9 cellular contexts compared by ENCODE assay signal in genomic region chr7:27192546-27193334, GRCh38. TPM values are rescaled to one million over a fixed set of nuclear protein-coding genes. Genes with fewer than 3 reads are reported as not detected.
A peak's percentile ranks its signal among the peaks of the same experiment; 100 is the strongest.
DNase-seq lines count a peak whose midpoint lies in the region; ATAC-seq and TF ChIP-seq lines count a peak whose summit lies in the region.
"Had no signal": no experiment of that assay in that cellular context is flagged by ENCODE, and none has a peak within 500 bp of the region (broad histone marks: within the 10 kb centered on the region; RNA-seq: fewer than 3 reads in every experiment).

No MANE protein-coding gene starts in this region.

- intact Hi-C loops in cardiac septum (cut with DNase I): loop anchor here (10.0 kb wide), 1 partner anchor 902 kb away; no protein-coding TSS in a partner anchor

- H3K27ac Mint-ChIP-seq in naive thymus-derived CD8-positive, alpha-beta T cell: peak overlapping the region in 1 of 10 donors; percentile 65

- H3K27ac ChIP-seq in right atrium auricular region: no peak overlapping the region
- no peak overlapping the region for H3K27ac ChIP-seq in effector memory CD4-positive, alpha-beta T cell (ENCODE audit: insufficient read depth, low read length, poor library complexity, severe bottlenecking)

- H3K4me1 ChIP-seq in right atrium auricular region (peaks cover 0 to 36% of the 10 kb centered on the region in 2 donors), BE2C (no peaks in the 10 kb centered on the region)
- H3K4me1 ChIP-seq in effector memory CD4-positive, alpha-beta T cell (ENCODE audit: control insufficient read depth, insufficient read depth, low read length, poor library complexity, severe bottlenecking): peaks cover 35% of the 10 kb centered on the region

- H3K9me3 ChIP-seq in right atrium auricular region (no peaks in the 10 kb centered on the region), BE2C (no peaks in the 10 kb centered on the region)
- no peaks in the 10 kb centered on the region for H3K9me3 ChIP-seq in effector memory CD4-positive, alpha-beta T cell (ENCODE audit: control insufficient read depth, low read length)

- H3K36me3 ChIP-seq in right atrium auricular region (no peaks in the 10 kb centered on the region), BE2C (no peaks in the 10 kb centered on the region)
- no peaks in the 10 kb centered on the region for H3K36me3 ChIP-seq in effector memory CD4-positive, alpha-beta T cell (ENCODE audit: control insufficient read depth, insufficient read depth, low read length)

- peak; percentile 69 for DNase-seq in cardiac septum (ENCODE audit: low spot score)
- DNase-seq in right atrium auricular region (ENCODE audit: low spot score): no peak
- DNase-seq in effector memory CD4-positive, alpha-beta T cell: no peak
- no peak for DNase-seq in naive thymus-derived CD8-positive, alpha-beta T cell
- DNase-seq in activated gamma-delta T cell treated with Interleukin-2 at 50 U/mL for 16 hours: no peak
- no peak for DNase-seq in BE2C
- DNase-seq in GF-D8 (lab: John Stamatoyannopoulos, UW): no peak
- DNase-seq: DMS79 treated with DMSO at 0.1 percent for 48 hours had no signal

- POLR2A ChIA-PET in naive thymus-derived CD8-positive, alpha-beta T cell (lab: Charles Lee): interaction anchor here (0.6 to 1.4 kb wide), 3 partner anchors 20 to 729 kb away, joined by 3 to 4 read pairs (median 4); no protein-coding TSS in a partner anchor

- peak overlapping the region; percentile 49 to 83 (median 74) for H3K4me3 Mint-ChIP-seq in naive thymus-derived CD8-positive, alpha-beta T cell

- H3K27me3 Mint-ChIP-seq in naive thymus-derived CD8-positive, alpha-beta T cell: peaks cover 67 to 99% (median 78%) of the 10 kb centered on the region in 5 donors

- H3K9me3 Mint-ChIP-seq in naive thymus-derived CD8-positive, alpha-beta T cell: peaks cover 0 to 8% (median 0%) of the 10 kb centered on the region in 9 donors

- H3K4me3 ChIP-seq in right atrium auricular region: peak overlapping the region in 1 of 2 donors; percentile 33
- peak overlapping the region; percentile 25 for H3K4me3 ChIP-seq in effector memory CD4-positive, alpha-beta T cell (ENCODE audit: insufficient read depth, low read depth, low read length, poor library complexity, severe bottlenecking)
- H3K4me3 ChIP-seq in BE2C (ENCODE audit: low read depth, low read length): no peak overlapping the region

- ATAC-seq in naive thymus-derived CD8-positive, alpha-beta T cell: peak; percentile 57 to 61
- no peak for ATAC-seq in HG03196 (IDR thresholded peaks at IDR 0.05; ENCODE audit: unreplicated experiment)

- peaks cover 80 to 89% of the 10 kb centered on the region in 2 donors for H3K27me3 ChIP-seq in right atrium auricular region
- peaks cover 84% of the 10 kb centered on the region for H3K27me3 ChIP-seq in effector memory CD4-positive, alpha-beta T cell (replicated peaks; ENCODE audit: control insufficient read depth, insufficient read depth, low read length, poor library complexity, severe bottlenecking)
- H3K27me3 ChIP-seq in BE2C: peaks cover 100% of the 10 kb centered on the region

- H3K36me3 Mint-ChIP-seq in naive thymus-derived CD8-positive, alpha-beta T cell: peaks cover 2 to 6% (median 5%) of the 10 kb centered on the region in 3 donors

- TF ChIP-seq CTCF in right atrium auricular region (IDR thresholded peaks at IDR 0.05) (no peak), BE2C (IDR thresholded peaks at IDR 0.05; ENCODE audit: low read depth, low read length) (no peak)

- peaks cover 18 to 41% (median 36%) of the 10 kb centered on the region in 4 donors for H3K4me1 Mint-ChIP-seq in naive thymus-derived CD8-positive, alpha-beta T cell

RNA-seq across cellular contexts. Expression of gene HOXA13, which starts 7.2 kb away (rescaled TPM):
- not detected for total RNA-seq in cardiac septum
- total RNA-seq in right atrium auricular region: not detected
- total RNA-seq in naive thymus-derived CD8-positive, alpha-beta T cell: not detected
- not detected for polyA plus RNA-seq in naive thymus-derived CD8-positive, alpha-beta T cell
- polyA plus RNA-seq in BE2C (2012; ENCODE audit: insufficient read depth, insufficient read length, low read depth): not detected

RNA-seq across cellular contexts. Expression of gene HOXA11, which starts 7.7 kb away (rescaled TPM):
- total RNA-seq in cardiac septum: not detected
- not detected for total RNA-seq in right atrium auricular region
- not detected for total RNA-seq in naive thymus-derived CD8-positive, alpha-beta T cell
- not detected for polyA plus RNA-seq in naive thymus-derived CD8-positive, alpha-beta T cell
- not detected for polyA plus RNA-seq in BE2C (2012; ENCODE audit: insufficient read depth, insufficient read length, low read depth)

RNA-seq across cellular contexts. Expression of gene HOXA10, which starts 18.6 kb away (rescaled TPM):
- not detected for total RNA-seq in cardiac septum
- total RNA-seq in right atrium auricular region: not detected
- total RNA-seq in naive thymus-derived CD8-positive, alpha-beta T cell: not detected
- under 1 TPM in 1 of 3 donors, not detected in 2; 0.19 TPM for polyA plus RNA-seq in naive thymus-derived CD8-positive, alpha-beta T cell
- not detected for polyA plus RNA-seq in BE2C (2012; ENCODE audit: insufficient read depth, insufficient read length, low read depth)

RNA-seq across cellular contexts. Expression of gene HOXA9, which starts 27.4 kb away (rescaled TPM):
- total RNA-seq in cardiac septum: not detected
- total RNA-seq in right atrium auricular region: not detected
- total RNA-seq in naive thymus-derived CD8-positive, alpha-beta T cell: not detected
- polyA plus RNA-seq in naive thymus-derived CD8-positive, alpha-beta T cell: under 1 TPM in 1 of 3 donors, not detected in 2; 0.16 TPM
- not detected for polyA plus RNA-seq in BE2C (2012; ENCODE audit: insufficient read depth, insufficient read length, low read depth)

RNA-seq across cellular contexts. Expression of gene HOXA7, which starts 36.3 kb away (rescaled TPM):
- not detected for total RNA-seq in cardiac septum
- total RNA-seq in right atrium auricular region: not detected
- not detected for total RNA-seq in naive thymus-derived CD8-positive, alpha-beta T cell
- polyA plus RNA-seq in naive thymus-derived CD8-positive, alpha-beta T cell: not detected
- polyA plus RNA-seq in BE2C (2012; ENCODE audit: insufficient read depth, insufficient read length, low read depth): not detected
